15 cellular contexts compared by ENCODE assay signal in the genomic region with DNA sequence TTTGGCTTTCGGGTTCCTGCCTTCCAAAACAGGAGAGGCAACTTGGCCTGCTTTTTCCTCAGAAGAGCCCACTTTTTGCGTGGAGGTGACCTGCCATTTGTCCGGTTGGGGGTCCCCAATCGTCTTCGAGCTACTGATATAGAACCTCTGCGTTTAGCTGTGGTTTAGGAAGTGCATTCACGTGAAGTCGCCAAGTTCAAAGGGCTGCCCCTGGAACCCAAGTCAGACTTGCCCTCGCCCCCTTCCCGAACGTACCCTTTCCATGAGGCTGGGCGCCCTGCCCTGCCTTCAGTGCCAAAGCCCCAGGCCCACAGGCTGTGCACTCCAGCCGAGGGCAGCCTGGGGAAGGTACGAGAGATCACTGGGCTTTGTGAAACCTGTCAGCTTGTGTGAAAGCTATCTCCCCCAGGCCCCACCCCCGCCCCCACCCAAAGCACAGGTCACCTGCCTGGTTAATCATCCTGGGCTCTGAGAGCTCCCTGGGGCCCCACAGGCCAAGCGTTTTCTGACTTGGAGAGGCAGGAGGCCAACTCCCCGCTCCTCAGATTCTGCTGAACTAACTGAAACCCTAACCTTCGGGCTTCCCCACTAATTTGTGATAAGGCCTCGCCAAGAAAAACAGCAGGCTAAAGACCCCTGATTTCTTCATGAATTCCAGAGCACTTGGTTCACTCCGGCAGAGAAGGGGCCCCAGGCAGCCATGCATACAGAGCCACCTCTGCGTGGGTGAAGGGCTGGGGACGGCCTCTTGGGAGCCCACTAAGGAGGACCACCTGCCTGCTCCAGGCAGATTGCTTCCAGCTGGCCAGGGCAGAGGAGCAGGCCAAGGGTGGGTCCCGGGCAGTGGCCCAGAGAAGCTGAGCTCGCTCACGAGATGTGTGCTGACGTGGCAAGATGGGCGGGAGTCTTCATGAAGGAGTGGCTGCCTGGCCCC. TPM values are rescaled to one million over a fixed set of nuclear protein-coding genes. Genes with fewer than 3 reads are reported as not detected.
DNase-seq lines count a peak whose midpoint lies in the region; ATAC-seq and TF ChIP-seq lines count a peak whose summit lies in the region.
"Had no signal": no experiment of that assay in that cellular context is flagged by ENCODE, and none has a peak within 500 bp of the region (broad histone marks: within the 10 kb centered on the region; RNA-seq: fewer than 3 reads in every experiment).

No MANE protein-coding gene starts in this region.

- no peaks in the 10 kb centered on the region for H3K27me3 ChIP-seq in heart right ventricle
- no peaks in the 10 kb centered on the region for H3K27me3 ChIP-seq in prostate gland (replicated peaks; ENCODE audit: insufficient read depth)
- H3K27me3 ChIP-seq: esophagus muscularis mucosa had no signal

- WGBS in heart right ventricle, 2 donors: 70 to 76% methylated on average over 27 of the region's 27 CpGs
- 88% methylated on average over 26 of the region's 27 CpGs for WGBS in prostate gland

- no peak for TF ChIP-seq CTCF in heart right ventricle (IDR thresholded peaks at IDR 0.05)
- TF ChIP-seq CTCF in prostate gland (IDR thresholded peaks at IDR 0.05): no peak

- H3K36me3 ChIP-seq in heart right ventricle: no peaks in the 10 kb centered on the region
- no peaks in the 10 kb centered on the region for H3K36me3 ChIP-seq in prostate gland
- H3K36me3 ChIP-seq: esophagus muscularis mucosa had no signal

- peak; percentile 33 for DNase-seq in AG08395 (ENCODE audit: low spot score)
- DNase-seq in astrocyte of the hippocampus (ENCODE audit: low read depth, low spot score): peak; percentile 52
- peak; percentile 34 to 72 for DNase-seq in heart right ventricle
- DNase-seq in posterior vena cava (ENCODE audit: low spot score): peak; percentile 90
- no peak for DNase-seq in caudate nucleus (lab: John Stamatoyannopoulos, UW)
- DNase-seq in foreskin melanocyte: no peak
- DNase-seq in prostate gland (ENCODE audit: low spot score): no peak
- DNase-seq: activated CD4-positive, alpha-beta T cell treated with anti-CD3 and anti-CD28 coated beads, Interleukin-2, amount 10 ng/mL, durations not matched to agents 7 days and 5 days; natural killer cell; NCI-H1417 treated with DMSO at 0.1 percent for 48 hours; NCI-H526; RPMI8226; T-helper 2 cell had no signal

- peaks cover 0 to 28% (median 5%) of the 10 kb centered on the region in 9 donors for H3K4me1 ChIP-seq in heart right ventricle
- H3K4me1 ChIP-seq in prostate gland (replicated peaks): no peaks in the 10 kb centered on the region

- ATAC-seq in heart right ventricle (peak in 7 of 8 donors; percentile 18 to 74 (median 60)), GM21825 (IDR thresholded peaks at IDR 0.05; ENCODE audit: unreplicated experiment) (no peak)
- ATAC-seq: natural killer cell had no signal

- intact Hi-C loops in heart right ventricle (cut with DNase I) (loop anchor here in 1 of 10 donors (10.0 kb wide), 1 partner anchor 871 kb away; a partner anchor contains a TSS), posterior vena cava (cut with DNase I) (no loop called here), prostate gland (cut with DNase I) (no loop called here)

- H3K9me3 ChIP-seq in heart right ventricle (no peaks in the 10 kb centered on the region), prostate gland (no peaks in the 10 kb centered on the region)
- H3K9me3 ChIP-seq: esophagus muscularis mucosa had no signal

- H3K4me3 ChIP-seq in heart right ventricle: no peak overlapping the region
- no peak overlapping the region for H3K4me3 ChIP-seq in prostate gland
- H3K4me3 ChIP-seq: esophagus muscularis mucosa had no signal

- TF ChIP-seq POLR2A in prostate gland (IDR thresholded peaks at IDR 0.05): no peak

- H3K27ac ChIP-seq in heart right ventricle (no peak overlapping the region), caudate nucleus (ENCODE audit: low read depth, low read length) (no peak overlapping the region), prostate gland (no peak overlapping the region)

RNA-seq across cellular contexts. Expression of a gene that starts 25.8 kb away (rescaled TPM):
- under 1 TPM; 0.28 to 0.56 (median 0.43) TPM for total RNA-seq in heart right ventricle
- polyA plus RNA-seq in heart right ventricle: under 1 TPM; 0.01 to 0.73 TPM
- total RNA-seq in posterior vena cava: 1 to 10 TPM; 1.8 to 3.5 TPM
- total RNA-seq in prostate gland: 1 to 10 TPM; 1.0 to 2.1 TPM

Comparison
In these comparisons a context has a peak if more than half of its experiments do, and no peak if none do; other contexts are left out.
1. DNase-seq: peak in AG08395 (single experiment), astrocyte of the hippocampus (single experiment), heart right ventricle (2 of 2) and posterior vena cava (single experiment); none in caudate nucleus (0 of 61), foreskin melanocyte (single experiment) and prostate gland (single experiment).